Comparison of ENCODE assay signal across 19 cellular contexts in genomic region chr9:125852386-125852785, GRCh38.
"Had no signal": no experiment of that assay in that cellular context is flagged by ENCODE, and none has a peak within 500 bp of the region (broad histone marks: within the 10 kb centered on the region; RNA-seq: fewer than 3 reads in every experiment).

No MANE protein-coding gene starts in this region.

- H3K4me1 ChIP-seq: colonic mucosa, prostate gland had no signal

- FAIRE-seq: kidney, TTC549, urothelium cell line had no signal

- H3K36me3 ChIP-seq: colonic mucosa, left ventricle myocardium inferior, prostate gland, right atrium auricular region, tibial nerve had no signal

- H3K4me3 ChIP-seq: colonic mucosa, left ventricle myocardium inferior, prostate gland, right atrium auricular region, skin epidermis, tibial nerve had no signal

- H3K27me3 Mint-ChIP-seq: activated naive CD8-positive, alpha-beta T cell treated with anti-CD3 and anti-CD28 coated beads for 36 hours; naive B cell; stimulated activated naive CD8-positive, alpha-beta T cell treated with anti-CD3 and anti-CD28 coated beads, Interleukin-15, Interleukin-2, amounts not matched to agents 100 ng/mL and 50 ng/mL, for 24 hours had no signal

- H3K27ac Mint-ChIP-seq: activated naive CD8-positive, alpha-beta T cell treated with anti-CD3 and anti-CD28 coated beads for 36 hours; stimulated activated naive CD8-positive, alpha-beta T cell treated with anti-CD3 and anti-CD28 coated beads, Interleukin-15, Interleukin-2, amounts not matched to agents 100 ng/mL and 50 ng/mL, for 24 hours had no signal

- H3K36me3 Mint-ChIP-seq: naive B cell had no signal

- H3K9me3 ChIP-seq: colonic mucosa, left ventricle myocardium inferior, prostate gland, right atrium auricular region, tibial nerve had no signal

- H3K9me3 Mint-ChIP-seq: activated naive CD8-positive, alpha-beta T cell treated with anti-CD3 and anti-CD28 coated beads for 36 hours; naive B cell; neural crest cell; stimulated activated naive CD8-positive, alpha-beta T cell treated with anti-CD3 and anti-CD28 coated beads, Interleukin-15, Interleukin-2, amounts not matched to agents 100 ng/mL and 50 ng/mL, for 24 hours had no signal

- DNase-seq: activated CD4-positive, alpha-beta T cell treated with anti-CD3 and anti-CD28 coated beads, Interleukin-2, amount 50 U/mL, for 4 hours; activated naive CD4-positive, alpha-beta T cell; activated naive CD8-positive, alpha-beta T cell treated with anti-CD3 and anti-CD28 coated beads for 36 hours; amygdala; colonic mucosa; foreskin melanocyte; kidney; left ventricle myocardium inferior; mammary epithelial cell; naive B cell; stimulated activated CD4-positive, alpha-beta T cell treated with anti-CD3 and anti-CD28 coated beads, Interleukin-2, amount 100 ng/mL, for 48 hours had no signal

- H3K27ac ChIP-seq: colonic mucosa, left ventricle myocardium inferior, prostate gland, right atrium auricular region, skin epidermis, tibial nerve had no signal

- H3K27me3 ChIP-seq: colonic mucosa, right atrium auricular region, tibial nerve had no signal

- H3K4me3 Mint-ChIP-seq: activated naive CD8-positive, alpha-beta T cell treated with anti-CD3 and anti-CD28 coated beads for 36 hours; naive B cell; neural crest cell; stimulated activated naive CD8-positive, alpha-beta T cell treated with anti-CD3 and anti-CD28 coated beads, Interleukin-15, Interleukin-2, amounts not matched to agents 100 ng/mL and 50 ng/mL, for 24 hours had no signal
